8 cellular contexts compared by ENCODE assay signal in genomic region chr13:94595943-94596574, GRCh38. TPM values are rescaled to one million over a fixed set of nuclear protein-coding genes. Genes with fewer than 3 reads are reported as not detected.
DNase-seq lines count a peak whose midpoint lies in the region; ATAC-seq and TF ChIP-seq lines count a peak whose summit lies in the region.

TSS of gene TGDS (minus strand) at chr13:94596152. CDS start at chr13:94596136, 16 bp downstream.

- peak; percentile 97 for ATAC-seq in foreskin keratinocyte

- TF ChIP-seq CTCF in HFF-Myc (IDR thresholded peaks at IDR 0.05; ENCODE audit: low read depth, low read length, missing control alignments) (no peak), foreskin keratinocyte (conservative IDR thresholded peaks at IDR 0.05) (peak; percentile 19)

- H3K27ac ChIP-seq in foreskin keratinocyte: peak within 1 kb of the TSS; percentile 79

- peaks cover 3% of the 10 kb centered on the region for H3K9me3 ChIP-seq in neuron (ENCODE audit: low read length)

- H3K4me1 ChIP-seq in foreskin keratinocyte (peaks cover 4% of the 10 kb centered on the region), neuron (ENCODE audit: insufficient read depth, low read length) (peaks cover 19% of the 10 kb centered on the region)

- H3K4me3 ChIP-seq in HFF-Myc (replicated peaks; ENCODE audit: low read depth, low read length): peak within 1 kb of the TSS; percentile 81
- peak within 1 kb of the TSS; percentile 81 for H3K4me3 ChIP-seq in neuron (ENCODE audit: low read length)

- in situ Hi-C loops in SK-MEL-5 (cut with HindIII; ENCODE audit: low pct_unique_long_range_greater_than_20kb, low sequenced_read_pairs): loop anchor here (25.0 kb wide), 1 partner anchor 134 kb away; no protein-coding TSS in a partner anchor

- peaks cover 16% of the 10 kb centered on the region for H3K36me3 ChIP-seq in neuron (ENCODE audit: insufficient read depth, low read length)

- H3K27me3 ChIP-seq in foreskin keratinocyte: no peaks in the 10 kb centered on the region
- no peaks in the 10 kb centered on the region for H3K27me3 ChIP-seq in neuron (ENCODE audit: insufficient read depth, low read length)

- peak within 1 kb of the TSS; percentile 49 for H2AFZ ChIP-seq in neuron (ENCODE audit: low read depth, low read length)

- DNase-seq in GM04503 (ENCODE audit: low read depth) (peak; percentile 68), HFF-Myc (ENCODE audit: extremely low read depth, low read depth) (peak; percentile 86), NAMALWA (ENCODE audit: low spot score) (peak; percentile 98), SK-MEL-5 (ENCODE audit: low read depth, low spot score) (peak; percentile 94), foreskin keratinocyte (peak; percentile 72 to 86), stromal cell of bone marrow (ENCODE audit: low read depth) (peak; percentile 87)
- peak; percentile 55 to 77 (median 64) for DNase-seq in activated naive CD4-positive, alpha-beta T cell (lab: John Stamatoyannopoulos, UW)

RNA-seq across cellular contexts. Expression of gene TGDS, which starts in this region (rescaled TPM):
- 57.0 and 59.9 TPM in 2 replicates for total RNA-seq in SK-MEL-5 (2014; rRNA removed; shearing (Covaris generic))
- 35.3 and 36.8 TPM in 2 replicates for polyA plus RNA-seq in SK-MEL-5 (2015; cell fraction: cytosol; rRNA removed)
- 120 and 132 TPM in 2 replicates for polyA plus RNA-seq in SK-MEL-5 (2015; cell fraction: nucleus; rRNA removed)
- 12.4 and 12.7 TPM in 2 replicates for total RNA-seq in foreskin keratinocyte
- 6.5 and 7.8 TPM in 2 replicates for polyA plus RNA-seq in foreskin keratinocyte

Comparison
In these comparisons a context has a peak if more than half of its experiments do, and no peak if none do; other contexts are left out.
1. Peak in every context shown above with its lines: DNase-seq, ATAC-seq, H3K4me3 ChIP-seq and H3K27ac ChIP-seq.